In the genomic region with DNA sequence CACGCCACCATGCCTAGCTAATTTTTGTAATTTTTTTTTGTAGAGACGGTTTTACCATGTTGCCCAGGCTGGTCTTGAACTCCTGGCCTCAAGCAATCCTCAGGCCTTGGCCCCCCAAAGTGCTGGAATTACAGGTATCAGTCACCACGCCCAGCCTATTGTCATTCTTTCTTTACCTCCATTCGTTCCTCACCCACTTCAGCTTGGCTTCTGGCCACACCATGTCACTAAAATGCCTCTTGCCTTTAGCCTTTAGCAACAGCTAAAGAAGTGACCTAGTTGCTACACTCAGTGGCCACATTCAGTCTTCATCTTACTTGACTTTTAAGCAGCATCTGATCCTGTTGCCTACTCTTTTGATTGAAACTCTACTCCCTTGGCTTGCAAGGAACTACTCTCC, we compare ENCODE assay signal across 21 cellular contexts. TPM values are rescaled to one million over a fixed set of nuclear protein-coding genes. Genes with fewer than 3 reads are reported as not detected.
DNase-seq lines count a peak whose midpoint lies in the region; ATAC-seq and TF ChIP-seq lines count a peak whose summit lies in the region.
"Had no signal": no experiment of that assay in that cellular context is flagged by ENCODE, and none has a peak within 500 bp of the region (broad histone marks: within the 10 kb centered on the region; RNA-seq: fewer than 3 reads in every experiment).

No MANE protein-coding gene starts in this region.

- no peak for TF ChIP-seq CTCF in CD4-positive, alpha-beta T cell (IDR thresholded peaks at IDR 0.05)
- no peak for TF ChIP-seq CTCF in WTC11 (IDR thresholded peaks at IDR 0.05)
- no peak for TF ChIP-seq CTCF in osteoblast (IDR thresholded peaks at IDR 0.05; ENCODE audit: extremely low read depth, low read depth, low read length)
- no peak for TF ChIP-seq CTCF in type B pancreatic cell (conservative IDR thresholded peaks at IDR 0.05)

- H3K4me2 ChIP-seq in osteoblast (ENCODE audit: insufficient read depth, low read length): no peak overlapping the region
- H3K4me2 ChIP-seq: A549 had no signal

- ATAC-seq in CD4-positive, alpha-beta T cell (ENCODE audit: poor library complexity): no peak
- no peak for ATAC-seq in WTC11
- ATAC-seq: A549, HCT116, K562 had no signal

- intact Hi-C loops in CD4-positive, alpha-beta T cell (cut with DNase I, micrococcal nuclease): no loop called here

- no peak overlapping the region for H2AFZ ChIP-seq in osteoblast (ENCODE audit: low read length)
- H2AFZ ChIP-seq: GM23248 had no signal

- H3K4me3 ChIP-seq in osteoblast (ENCODE audit: insufficient read depth, low read length): no peak overlapping the region
- H3K4me3 ChIP-seq: A549, GM23248, K562 had no signal

- POLR2A ChIA-PET in CD4-positive, alpha-beta T cell (lab: Charles Lee): interaction anchor here (0.5 kb wide), 1 partner anchor 514 kb away, joined by 3 read pairs; no protein-coding TSS in a partner anchor
- POLR2A ChIA-PET in WTC11 (lab: Charles Lee): interaction anchor here (0.6 kb wide), 1 partner anchor 89 kb away, joined by 3 read pairs; no protein-coding TSS in a partner anchor

- H3K4me3 Mint-ChIP-seq in CD4-positive, alpha-beta T cell: peak overlapping the region; percentile 52
- H3K4me3 Mint-ChIP-seq in WTC11: no peak overlapping the region
- peak overlapping the region; percentile 9 for H3K4me3 Mint-ChIP-seq in type B pancreatic cell
- H3K4me3 Mint-ChIP-seq: HFFc6 had no signal

- no peaks in the 10 kb centered on the region for H3K9me3 Mint-ChIP-seq in CD4-positive, alpha-beta T cell
- H3K9me3 Mint-ChIP-seq in WTC11 (no peaks in the 10 kb centered on the region), type B pancreatic cell (no peaks in the 10 kb centered on the region)
- H3K9me3 Mint-ChIP-seq: CD4-positive, alpha-beta memory T cell; HFFc6 had no signal

- no peak overlapping the region for H3K27ac Mint-ChIP-seq in CD4-positive, alpha-beta T cell
- H3K27ac Mint-ChIP-seq in WTC11 (peak overlapping the region; percentile 87), type B pancreatic cell (no peak overlapping the region)
- H3K27ac Mint-ChIP-seq: HFFc6 had no signal

- H3K4me1 ChIP-seq in osteoblast (ENCODE audit: insufficient read depth, low read length): no peaks in the 10 kb centered on the region

- peaks cover 6% of the 10 kb centered on the region for H3K4me1 Mint-ChIP-seq in CD4-positive, alpha-beta T cell (ENCODE audit: low read depth)
- H3K4me1 Mint-ChIP-seq in WTC11: peaks cover 63% of the 10 kb centered on the region
- no peaks in the 10 kb centered on the region for H3K4me1 Mint-ChIP-seq in type B pancreatic cell (ENCODE audit: unreplicated experiment)

- no peaks in the 10 kb centered on the region for H3K9me3 ChIP-seq in CD4-positive, alpha-beta T cell (ENCODE audit: control insufficient read depth, low read length)
- H3K9me3 ChIP-seq in osteoblast (ENCODE audit: low read depth, low read length): no peaks in the 10 kb centered on the region
- H3K9me3 ChIP-seq: A549 had no signal

- CTCF ChIA-PET in CD4-positive, alpha-beta T cell (lab: Charles Lee): no interaction called here
- CTCF ChIA-PET in WTC11 (lab: Charles Lee): interaction anchor here (1.1 to 2.8 kb wide), 6 partner anchors 11 to 40 kb away, joined by 4 to 7 read pairs (median 4); no protein-coding TSS in a partner anchor

- no peaks in the 10 kb centered on the region for H3K27me3 ChIP-seq in CD4-positive, alpha-beta T cell (ENCODE audit: control insufficient read depth, insufficient read depth, low read length)
- peaks cover 58% of the 10 kb centered on the region for H3K27me3 ChIP-seq in osteoblast (ENCODE audit: insufficient read depth, low read length)

- no peaks in the 10 kb centered on the region for H3K36me3 Mint-ChIP-seq in CD4-positive, alpha-beta T cell (ENCODE audit: low read depth)
- H3K36me3 Mint-ChIP-seq in WTC11 (no peaks in the 10 kb centered on the region), type B pancreatic cell (no peaks in the 10 kb centered on the region)
- H3K36me3 Mint-ChIP-seq: CD4-positive, alpha-beta memory T cell had no signal

- H3K36me3 ChIP-seq in osteoblast (ENCODE audit: insufficient read depth, low read length): no peaks in the 10 kb centered on the region

- DNase-seq in CD4-positive, alpha-beta T cell: no peak
- no peak for DNase-seq in WTC11 (ENCODE audit: low spot score)
- DNase-seq in osteoblast (ENCODE audit: insufficient read length, low spot score, missing footprints): peak; percentile 56
- no peak for DNase-seq in type B pancreatic cell (ENCODE audit: extremely low spot score, unreplicated experiment)
- DNase-seq in stimulated activated CD4-positive, alpha-beta T cell treated with anti-CD3 and anti-CD28 coated beads, Interleukin-4, amount 100 ng/mL, for 4 hours: no peak
- DNase-seq in inferior parietal cortex (ENCODE audit: extremely low spot score): no peak
- no peak for DNase-seq in LoVo (ENCODE audit: low spot score)
- DNase-seq: AML-193; CD4-positive, alpha-beta memory T cell; DMS153; DMS79; GF-D8; GM23248; H7; HFFc6; IMR-90 had no signal

- no peak overlapping the region for H3K27ac ChIP-seq in CD4-positive, alpha-beta T cell (ENCODE audit: low read depth, low read length)
- no peak overlapping the region for H3K27ac ChIP-seq in osteoblast (ENCODE audit: low read depth, low read length)
- H3K27ac ChIP-seq: 22Rv1, A549, C4-2B, GM23248 had no signal

- H4K20me1 ChIP-seq in osteoblast (ENCODE audit: insufficient read depth, low read length): no peaks in the 10 kb centered on the region

- no peaks in the 10 kb centered on the region for H3K79me2 ChIP-seq in osteoblast (ENCODE audit: insufficient read depth, low read length)

- peaks cover 4% of the 10 kb centered on the region for H3K27me3 Mint-ChIP-seq in CD4-positive, alpha-beta T cell
- H3K27me3 Mint-ChIP-seq in WTC11 (ENCODE audit: low read depth) (peaks cover 27% of the 10 kb centered on the region), type B pancreatic cell (peaks cover 62% of the 10 kb centered on the region)

TF ChIP-seq in WTC11, 78 proteins besides CTCF, POLR2A, EP300 and RAD21 (continues in another document):
- no peak for TF ChIP-seq ZNF138 (CRISPR knock-in tag; conservative IDR thresholded peaks at IDR 0.05)
- TF ChIP-seq, protein P1, sequence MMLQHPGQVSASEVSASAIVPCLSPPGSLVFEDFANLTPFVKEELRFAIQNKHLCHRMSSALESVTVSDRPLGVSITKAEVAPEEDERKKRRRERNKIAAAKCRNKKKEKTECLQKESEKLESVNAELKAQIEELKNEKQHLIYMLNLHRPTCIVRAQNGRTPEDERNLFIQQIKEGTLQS (CRISPR knock-in tag; conservative IDR thresholded peaks at IDR 0.05): no peak
- TF ChIP-seq ZNF425 (CRISPR knock-in tag; conservative IDR thresholded peaks at IDR 0.05): no peak
- TF ChIP-seq, protein P2, sequence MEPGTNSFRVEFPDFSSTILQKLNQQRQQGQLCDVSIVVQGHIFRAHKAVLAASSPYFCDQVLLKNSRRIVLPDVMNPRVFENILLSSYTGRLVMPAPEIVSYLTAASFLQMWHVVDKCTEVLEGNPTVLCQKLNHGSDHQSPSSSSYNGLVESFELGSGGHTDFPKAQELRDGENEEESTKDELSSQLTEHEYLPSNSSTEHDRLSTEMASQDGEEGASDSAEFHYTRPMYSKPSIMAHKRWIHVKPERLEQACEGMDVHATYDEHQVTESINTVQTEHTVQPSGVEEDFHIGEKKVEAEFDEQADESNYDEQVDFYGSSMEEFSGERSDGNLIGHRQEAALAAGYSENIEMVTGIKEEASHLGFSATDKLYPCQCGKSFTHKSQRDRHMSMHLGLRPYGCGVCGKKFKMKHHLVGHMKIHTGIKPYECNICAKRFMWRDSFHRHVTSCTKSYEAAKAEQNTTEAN (CRISPR knock-in tag; IDR thresholded peaks at IDR 0.05): no peak
- TF ChIP-seq, protein P3, sequence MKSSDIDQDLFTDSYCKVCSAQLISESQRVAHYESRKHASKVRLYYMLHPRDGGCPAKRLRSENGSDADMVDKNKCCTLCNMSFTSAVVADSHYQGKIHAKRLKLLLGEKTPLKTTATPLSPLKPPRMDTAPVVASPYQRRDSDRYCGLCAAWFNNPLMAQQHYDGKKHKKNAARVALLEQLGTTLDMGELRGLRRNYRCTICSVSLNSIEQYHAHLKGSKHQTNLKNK (CRISPR knock-in tag; IDR thresholded peaks at IDR 0.05): no peak
- TF ChIP-seq ZNF416 (CRISPR knock-in tag; IDR thresholded peaks at IDR 0.05): no peak
- TF ChIP-seq, protein P4, sequence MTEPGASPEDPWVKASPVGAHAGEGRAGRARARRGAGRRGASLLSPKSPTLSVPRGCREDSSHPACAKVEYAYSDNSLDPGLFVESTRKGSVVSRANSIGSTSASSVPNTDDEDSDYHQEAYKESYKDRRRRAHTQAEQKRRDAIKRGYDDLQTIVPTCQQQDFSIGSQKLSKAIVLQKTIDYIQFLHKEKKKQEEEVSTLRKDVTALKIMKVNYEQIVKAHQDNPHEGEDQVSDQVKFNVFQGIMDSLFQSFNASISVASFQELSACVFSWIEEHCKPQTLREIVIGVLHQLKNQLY (CRISPR knock-in tag; IDR thresholded peaks at IDR 0.05): no peak
- no peak for TF ChIP-seq TCF7 (CRISPR knock-in tag; IDR thresholded peaks at IDR 0.05; ENCODE audit: low read depth)
- no peak for TF ChIP-seq FOXJ3 (CRISPR knock-in tag; IDR thresholded peaks at IDR 0.05; ENCODE audit: borderline replicate concordance)
- no peak for TF ChIP-seq MAX (CRISPR knock-in tag; IDR thresholded peaks at IDR 0.05)
- TF ChIP-seq ZNF671 (CRISPR knock-in tag; IDR thresholded peaks at IDR 0.05): no peak

RNA-seq across cellular contexts. Expression of gene LRRC75A, which starts 3.6 kb away (rescaled TPM):
- total RNA-seq in CD4-positive, alpha-beta T cell: 1 to 10 TPM; 1.5 to 1.9 TPM
- total RNA-seq in WTC11 (2021): 13.7 to 22.9 TPM (median 14.7 TPM) in 3 replicates
- 0.88 and 1.4 TPM in 2 replicates for total RNA-seq in osteoblast
- total RNA-seq in type B pancreatic cell (ENCODE audit: low replicate concordance): 2.9 and 4.5 TPM in 2 replicates
